Comparison of ENCODE assay signal across 10 cellular contexts in genomic region chr9:3868012-3868411, GRCh38.
A peak's percentile ranks its signal among the peaks of the same experiment; 100 is the strongest.
DNase-seq lines count a peak whose midpoint lies in the region; ATAC-seq and TF ChIP-seq lines count a peak whose summit lies in the region.
"Had no signal": no experiment of that assay in that cellular context is flagged by ENCODE, and none has a peak within 500 bp of the region (broad histone marks: within the 10 kb centered on the region; RNA-seq: fewer than 3 reads in every experiment).

No MANE protein-coding gene starts in this region.

- intact Hi-C loops in IMR-90 (cut with micrococcal nuclease) (no loop called here), mammary epithelial cell (cut with micrococcal nuclease) (no loop called here), Calu3 (cut with micrococcal nuclease; ENCODE audit: unreplicated experiment) (no loop called here)

- no peak for TF ChIP-seq POLR2A in IMR-90 (IDR thresholded peaks at IDR 0.05; ENCODE audit: low read depth, low read length)

- no peak overlapping the region for H2BK15ac ChIP-seq in IMR-90 (ENCODE audit: low read depth, low read length)

- no peak overlapping the region for H3K4ac ChIP-seq in IMR-90 (ENCODE audit: low read depth, low read length)

- H2BK120ac ChIP-seq in IMR-90 (ENCODE audit: low read depth, low read length), result no peak overlapping the region

- ATAC-seq in GM18907 (IDR thresholded peaks at IDR 0.05; ENCODE audit: unreplicated experiment) (peak; percentile 86), HG02623 (IDR thresholded peaks at IDR 0.05; ENCODE audit: unreplicated experiment) (peak; percentile 86), IMR-90 (ENCODE audit: low read depth) (no peak)

- no CpG with 5 or more reads among the region's 3 CpGs for WGBS in IMR-90 (ENCODE audit: extremely low coverage in 2 of 2, insufficient read length in 1 of 2), 2 experiments
- WGBS in mammary epithelial cell (ENCODE audit: low coverage, missing lambda C conversion rate), result 67% methylated on average over 3 of the region's 3 CpGs

- H3K27me3 ChIP-seq in IMR-90 (ENCODE audit: control insufficient read depth, insufficient read depth, low read length) (no peaks in the 10 kb centered on the region), mammary epithelial cell (ENCODE audit: insufficient read depth, low read length) (no peaks in the 10 kb centered on the region)

- DNase-seq in GM10266 (ENCODE audit: extremely low spot score), result peak; percentile 10
- peak; percentile 13 for DNase-seq in IMR-90
- DNase-seq in mammary epithelial cell, result no peak
- no peak for DNase-seq in SK-N-DZ (ENCODE audit: low spot score)
- no peak for DNase-seq in Calu3
- DNase-seq in cortex of kidney (lab: John Stamatoyannopoulos, UW), result no peak
- DNase-seq: C1 segment of cervical spinal cord, caudate nucleus had no signal

- H3K9ac ChIP-seq in IMR-90 (ENCODE audit: low read depth, low read length), result no peak overlapping the region
- no peak overlapping the region for H3K9ac ChIP-seq in mammary epithelial cell (ENCODE audit: insufficient read depth, low read length)

- BruUV-seq in IMR-90 (replicated peaks; lab: Mats Ljungman, UMichigan) (no TSS peak), mammary epithelial cell (replicated peaks; lab: Mats Ljungman, UMichigan) (no TSS peak), Calu3 (replicated peaks; lab: Mats Ljungman, UMichigan) (no TSS peak)

- peaks cover 9% of the 10 kb centered on the region; the same call in 1 of the 2 replicates for H3K9me1 ChIP-seq in IMR-90 (ENCODE audit: insufficient read depth, low read length)

- peaks cover 2% of the 10 kb centered on the region for H3K9me3 Mint-ChIP-seq in Calu3 (ENCODE audit: low read depth, unreplicated experiment)

- TF ChIP-seq CTCF in GM10266 (IDR thresholded peaks at IDR 0.05; ENCODE audit: control insufficient read depth, insufficient read depth, low read depth, missing control alignments) (no peak), IMR-90 (conservative IDR thresholded peaks at IDR 0.05; ENCODE audit: low read depth, low read length) (no peak), mammary epithelial cell (conservative IDR thresholded peaks at IDR 0.05 in 1 of 2, IDR thresholded peaks at IDR 0.05 in 1 of 2; ENCODE audit: extremely low read depth in 1 of 2, insufficient read depth in 1 of 2, low read depth in 1 of 2, low read length in 2 of 2) (no peak), Calu3 (IDR thresholded peaks at IDR 0.05; ENCODE audit: unreplicated experiment) (no peak)

- no peak overlapping the region for H2AK9ac ChIP-seq in IMR-90 (replicated peaks; ENCODE audit: low read depth, low read length, poor library complexity)

- no peak for TF ChIP-seq RAD21 in IMR-90 (IDR thresholded peaks at IDR 0.05; ENCODE audit: low read length)

- H2AFZ ChIP-seq in IMR-90 (replicated peaks; ENCODE audit: low read length, poor library complexity) (no peak overlapping the region), mammary epithelial cell (ENCODE audit: low read depth, low read length) (no peak overlapping the region)

- H3K14ac ChIP-seq in IMR-90 (replicated peaks; ENCODE audit: low read depth, low read length), result no peak overlapping the region

- H4K8ac ChIP-seq in IMR-90 (ENCODE audit: low read depth in 2 of 2, low read length in 2 of 2), result no peak overlapping the region

- H3K4me3 Mint-ChIP-seq in Calu3 (ENCODE audit: low read depth, unreplicated experiment), result no peak overlapping the region

- H4K91ac ChIP-seq in IMR-90 (ENCODE audit: insufficient read depth, low read depth, low read length), result no peak overlapping the region

- no peak overlapping the region for H2BK5ac ChIP-seq in IMR-90 (ENCODE audit: low read depth, low read length, poor library complexity, severe bottlenecking)

- no peak overlapping the region for H2BK20ac ChIP-seq in IMR-90 (ENCODE audit: low read depth, low read length)

- peaks cover 12% of the 10 kb centered on the region for H3K36me3 Mint-ChIP-seq in Calu3 (ENCODE audit: insufficient read depth, unreplicated experiment)

- H3K79me1 ChIP-seq in IMR-90 (ENCODE audit: low read depth in 1 of 2, low read length in 2 of 2), result peaks cover 0 to 4% of the 10 kb centered on the region in 2 experiments; a peak in 1 of 4 replicates

- H3K9me3 ChIP-seq in IMR-90 (ENCODE audit: control insufficient read depth, insufficient read depth, low read length) (no peaks in the 10 kb centered on the region), mammary epithelial cell (replicated peaks; ENCODE audit: insufficient read depth, low read length) (no peaks in the 10 kb centered on the region)

- H3K4me1 ChIP-seq in IMR-90 (ENCODE audit: control insufficient read depth, insufficient read depth, low read length), result peaks cover 6% of the 10 kb centered on the region
- peaks cover 13% of the 10 kb centered on the region for H3K4me1 ChIP-seq in mammary epithelial cell (ENCODE audit: insufficient read depth, low read length)

- POLR2A ChIA-PET in IMR-90 (lab: Charles Lee; ENCODE audit: unreplicated experiment), result no interaction called here

- H3K27ac ChIP-seq in IMR-90 (ENCODE audit: insufficient read depth, low read length) (no peak overlapping the region), mammary epithelial cell (ENCODE audit: insufficient read depth, low read depth, low read length) (no peak overlapping the region)

- H3K27me3 Mint-ChIP-seq in Calu3 (ENCODE audit: unreplicated experiment), result no peaks in the 10 kb centered on the region

- H3K36me3 ChIP-seq in IMR-90 (ENCODE audit: control insufficient read depth, insufficient read depth, low read length), result no peaks in the 10 kb centered on the region; the same call in 1 of the 2 replicates
- no peaks in the 10 kb centered on the region for H3K36me3 ChIP-seq in mammary epithelial cell (ENCODE audit: insufficient read depth, low read length)

- H3K4me1 Mint-ChIP-seq in Calu3 (ENCODE audit: low read depth, unreplicated experiment), result peaks cover 10% of the 10 kb centered on the region

- H3K27ac Mint-ChIP-seq in Calu3 (ENCODE audit: unreplicated experiment), result no peak overlapping the region

- H3K18ac ChIP-seq in IMR-90 (ENCODE audit: low read depth, low read length), result no peak overlapping the region

- no peaks in the 10 kb centered on the region for H3K79me2 ChIP-seq in mammary epithelial cell (ENCODE audit: insufficient read depth, low read length)

- dilution Hi-C loops in IMR-90 (cut with HindIII; ENCODE audit: low sequenced_read_pairs, unreplicated experiment) (no loop called here), mammary epithelial cell (cut with HindIII; ENCODE audit: low sequenced_read_pairs) (no loop called here)

- H3K56ac ChIP-seq in IMR-90 (ENCODE audit: extremely low read depth, insufficient read depth, low read length), result no peak overlapping the region

- CTCF ChIA-PET in IMR-90 (lab: Yijun Ruan, JAX) (no interaction called here), mammary epithelial cell (lab: Charles Lee; ENCODE audit: low non-redundant PET) (no interaction called here), Calu3 (lab: Charles Lee) (no interaction called here)

- in situ Hi-C loops in IMR-90 (cut with MboI; ENCODE audit: low sequenced_read_pairs) (no loop called here), mammary epithelial cell (cut with MboI; ENCODE audit: low sequenced_read_pairs in 2 of 2) (no loop called here)

- no peak overlapping the region for H2AK5ac ChIP-seq in IMR-90 (ENCODE audit: low read depth, low read length)

- H3K4me2 ChIP-seq in IMR-90 (ENCODE audit: low read depth, low read length) (no peak overlapping the region), mammary epithelial cell (ENCODE audit: insufficient read depth, low read depth, low read length) (no peak overlapping the region)

- H3K4me3 ChIP-seq in IMR-90 (ENCODE audit: insufficient read depth, low read depth, low read length) (no peak overlapping the region), mammary epithelial cell (replicated peaks in 1 of 3; ENCODE audit: insufficient read depth in 1 of 3, low read depth in 2 of 3, low read length in 3 of 3) (no peak overlapping the region)

- H4K20me1 ChIP-seq in IMR-90 (ENCODE audit: insufficient read depth, low read length), result no peaks in the 10 kb centered on the region
- H4K20me1 ChIP-seq in mammary epithelial cell (ENCODE audit: insufficient read depth, low read length), result no peaks in the 10 kb centered on the region

- no peak overlapping the region for H3K23ac ChIP-seq in IMR-90 (ENCODE audit: low read depth, low read length)

- H4K5ac ChIP-seq in IMR-90 (ENCODE audit: low read depth, low read length), result no peak overlapping the region

TF ChIP-seq in IMR-90, 13 proteins besides CTCF, POLR2A, EP300 and RAD21 (continues in another document):
- TF ChIP-seq MAZ (IDR thresholded peaks at IDR 0.05; ENCODE audit: borderline replicate concordance, low read depth, low read length) (no peak), SMC3 (IDR thresholded peaks at IDR 0.05; ENCODE audit: low read depth, low read length) (no peak), FOS (IDR thresholded peaks at IDR 0.05; ENCODE audit: low read depth, low read length) (no peak), MAFK (IDR thresholded peaks at IDR 0.05; ENCODE audit: low read depth, low read length) (no peak), CEBPB (IDR thresholded peaks at IDR 0.05; ENCODE audit: low read depth, low read length) (no peak), NFE2L2 (IDR thresholded peaks at IDR 0.05; ENCODE audit: low read depth, low read length) (no peak), RCOR1 (IDR thresholded peaks at IDR 0.05; ENCODE audit: insufficient replicate concordance, low read length) (no peak), BHLHE40 (IDR thresholded peaks at IDR 0.05; ENCODE audit: low read depth, low read length) (no peak), MXI1 (IDR thresholded peaks at IDR 0.05; ENCODE audit: borderline replicate concordance, low read depth, low read length) (no peak), CHD1 (IDR thresholded peaks at IDR 0.05; ENCODE audit: low read depth, low read length) (no peak), RFX5 (IDR thresholded peaks at IDR 0.05; ENCODE audit: low read depth, low read length) (no peak)
- TF ChIP-seq, protein P1, sequence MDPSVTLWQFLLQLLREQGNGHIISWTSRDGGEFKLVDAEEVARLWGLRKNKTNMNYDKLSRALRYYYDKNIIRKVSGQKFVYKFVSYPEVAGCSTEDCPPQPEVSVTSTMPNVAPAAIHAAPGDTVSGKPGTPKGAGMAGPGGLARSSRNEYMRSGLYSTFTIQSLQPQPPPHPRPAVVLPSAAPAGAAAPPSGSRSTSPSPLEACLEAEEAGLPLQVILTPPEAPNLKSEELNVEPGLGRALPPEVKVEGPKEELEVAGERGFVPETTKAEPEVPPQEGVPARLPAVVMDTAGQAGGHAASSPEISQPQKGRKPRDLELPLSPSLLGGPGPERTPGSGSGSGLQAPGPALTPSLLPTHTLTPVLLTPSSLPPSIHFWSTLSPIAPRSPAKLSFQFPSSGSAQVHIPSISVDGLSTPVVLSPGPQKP (IDR thresholded peaks at IDR 0.05; ENCODE audit: borderline replicate concordance, low read depth, low read length), result no peak

Comparison
In these comparisons a context has a peak if more than half of its experiments do, and no peak if none do; other contexts are left out.
1. DNase-seq: peak in GM10266 (single experiment) and IMR-90 (single experiment); none in mammary epithelial cell (single experiment), SK-N-DZ (single experiment), Calu3 (single experiment) and cortex of kidney (single experiment).